In the genomic region with DNA sequence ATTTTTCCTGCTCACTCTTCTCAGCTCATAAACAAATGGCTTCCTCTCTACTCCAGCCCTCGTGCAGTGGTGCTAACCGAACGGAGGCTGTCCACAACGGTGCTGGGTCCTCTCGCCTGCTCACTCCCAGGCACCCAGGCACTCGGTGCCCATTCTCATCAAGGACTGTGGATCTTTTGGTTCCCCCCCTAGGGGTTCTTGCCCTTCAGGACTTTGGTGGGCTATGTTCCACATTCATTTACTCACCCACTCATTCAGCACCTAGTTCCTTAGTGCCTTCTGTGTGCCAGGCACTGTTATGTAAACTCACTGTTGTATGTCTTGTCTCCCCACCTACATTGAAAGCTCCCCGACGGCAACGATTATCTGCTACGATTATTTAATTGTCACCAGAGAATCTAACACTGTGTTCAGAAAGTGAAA, we compare ENCODE assay signal across 11 cellular contexts.
DNase-seq lines count a peak whose midpoint lies in the region; ATAC-seq and FAIRE-seq lines count a peak whose summit lies in the region.
"Had no signal": no experiment of that assay in that cellular context is flagged by ENCODE, and none has a peak within 500 bp of the region (broad histone marks: within the 10 kb centered on the region; RNA-seq: fewer than 3 reads in every experiment).

No MANE protein-coding gene starts in this region.

- H3K36me3 Mint-ChIP-seq in central memory CD8-positive, alpha-beta T cell (ENCODE audit: insufficient read depth) = peaks cover 58% of the 10 kb centered on the region

- no peaks in the 10 kb centered on the region for H3K27me3 Mint-ChIP-seq in central memory CD8-positive, alpha-beta T cell
- H3K27me3 Mint-ChIP-seq: naive B cell had no signal

- H3K27me3 ChIP-seq in muscle layer of duodenum (ENCODE audit: low read depth, low read length) (no peaks in the 10 kb centered on the region), aorta (ENCODE audit: control insufficient read depth in 1 of 2, insufficient read depth in 2 of 2, low read length in 1 of 2) (no peaks in the 10 kb centered on the region)

- no peaks in the 10 kb centered on the region for H3K36me3 ChIP-seq in muscle layer of duodenum (ENCODE audit: control insufficient read depth in 1 of 2, insufficient read depth in 2 of 2, low read length in 2 of 2)
- H3K36me3 ChIP-seq in aorta (ENCODE audit: control insufficient read depth in 1 of 2, insufficient read depth in 2 of 2, low read length in 1 of 2) = no peaks in the 10 kb centered on the region

- DNase-seq in stimulated activated CD4-positive, alpha-beta T cell treated with anti-CD3 and anti-CD28 coated beads, Interleukin-2, amount 100 ng/mL, for 24 hours = peak; percentile 35 to 51
- DNase-seq in stimulated activated CD4-positive, alpha-beta T cell treated with anti-CD3 and anti-CD28 coated beads, Interleukin-2, amount 100 ng/mL, for 48 hours = no peak
- peak in 1 of 2 donors; percentile 39 for DNase-seq in central memory CD8-positive, alpha-beta T cell (ENCODE audit: low spot score in 2 of 2)
- no peak for DNase-seq in aorta
- DNase-seq in frontal cortex (ENCODE audit: low spot score in 2 of 2) = no peak
- DNase-seq in DMS79 treated with DMSO at 0.1 percent for 48 hours (lab: John Stamatoyannopoulos, UW) = no peak
- DNase-seq: COR-L47, MM.1S, naive B cell had no signal

- H3K4me1 ChIP-seq in muscle layer of duodenum (ENCODE audit: control insufficient read depth in 1 of 2, insufficient read depth in 2 of 2, low read length in 2 of 2) (peaks cover 25 to 44% of the 10 kb centered on the region in 2 donors), aorta (ENCODE audit: control insufficient read depth in 1 of 2, insufficient read depth in 2 of 2, low read length in 2 of 2) (no peaks in the 10 kb centered on the region)

- FAIRE-seq in frontal cortex (lab: Jason Lieb, UNC) = no peak

- no peaks in the 10 kb centered on the region for H3K9me3 Mint-ChIP-seq in central memory CD8-positive, alpha-beta T cell
- H3K9me3 Mint-ChIP-seq: naive B cell had no signal

- intact Hi-C loops in aorta (cut with DNase I) = no loop called here

- 56 to 64% methylated on average over 10 of the region's 10 CpGs for WGBS in aorta, 2 donors

- peak overlapping the region; percentile 91 for H3K4me3 Mint-ChIP-seq in central memory CD8-positive, alpha-beta T cell

- peak overlapping the region; percentile 39 to 54 for H3K4me3 ChIP-seq in muscle layer of duodenum (ENCODE audit: low read depth in 1 of 2, low read length in 2 of 2)
- H3K4me3 ChIP-seq in aorta (ENCODE audit: low read length in 2 of 2) = no peak overlapping the region

- H3K27ac ChIP-seq in muscle layer of duodenum (ENCODE audit: low read length) (peak overlapping the region; percentile 90), aorta (ENCODE audit: low read depth in 1 of 2, low read length in 2 of 2) (no peak overlapping the region)

- H3K4me1 Mint-ChIP-seq in central memory CD8-positive, alpha-beta T cell = peaks cover 90% of the 10 kb centered on the region

- H3K9me3 ChIP-seq in muscle layer of duodenum (ENCODE audit: control insufficient read depth in 1 of 2, low read length in 2 of 2) = no peaks in the 10 kb centered on the region
- no peaks in the 10 kb centered on the region for H3K9me3 ChIP-seq in aorta (ENCODE audit: control insufficient read depth, low read length)

- peak; percentile 20 for ATAC-seq in central memory CD8-positive, alpha-beta T cell (replicated peaks; ENCODE audit: extremely low read depth, poor library complexity, severe bottlenecking)
- peak; percentile 31 for ATAC-seq in aorta (ENCODE audit: low FRiP score)
- ATAC-seq in HG03025 (IDR thresholded peaks at IDR 0.05; ENCODE audit: low FRiP score, unreplicated experiment) = no peak

- H3K27ac Mint-ChIP-seq in central memory CD8-positive, alpha-beta T cell (ENCODE audit: low read depth) = peak overlapping the region; percentile 100

Comparison
In these comparisons a context has a peak if more than half of its experiments do, and no peak if none do; other contexts are left out.
1. DNase-seq: peak in stimulated activated CD4-positive, alpha-beta T cell treated with anti-CD3 and anti-CD28 coated beads, Interleukin-2, amount 100 ng/mL, for 24 hours (2 of 2); none in stimulated activated CD4-positive, alpha-beta T cell treated with anti-CD3 and anti-CD28 coated beads, Interleukin-2, amount 100 ng/mL, for 48 hours (0 of 2), aorta (0 of 2), frontal cortex (0 of 2) and DMS79 treated with DMSO at 0.1 percent for 48 hours (single experiment).
2. H3K4me3 ChIP-seq: peak in muscle layer of duodenum (2 of 2); none in aorta (0 of 2).